In the genomic region with DNA sequence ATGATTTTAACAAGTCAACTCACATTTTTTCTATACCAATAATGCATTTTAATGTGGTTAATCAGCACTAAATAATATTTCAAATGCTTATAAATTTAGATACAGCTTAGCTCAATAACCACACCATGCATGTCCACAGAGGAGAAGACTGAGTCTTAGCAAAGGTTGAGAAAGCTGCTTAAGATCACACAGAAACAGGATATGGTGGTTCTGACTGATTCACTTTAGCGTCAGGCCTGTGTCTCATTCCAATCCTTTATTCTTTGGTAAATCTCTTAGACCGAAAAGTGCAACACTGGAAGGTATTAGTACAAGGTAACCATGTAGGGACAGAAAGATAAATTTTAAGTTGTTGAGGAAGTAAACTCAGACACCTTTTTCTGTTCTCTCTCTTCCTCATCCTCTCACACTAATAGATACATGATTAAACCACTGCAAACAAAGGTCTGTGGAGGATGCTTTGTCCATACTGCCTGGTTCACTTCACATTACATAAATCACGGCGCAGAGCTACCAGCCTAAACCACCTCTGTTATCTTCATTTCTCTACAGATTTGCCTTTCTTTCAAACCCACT, we compare ENCODE assay signal across 18 cellular contexts.
DNase-seq lines count a peak whose midpoint lies in the region; ATAC-seq, FAIRE-seq and TF ChIP-seq lines count a peak whose summit lies in the region.
"Had no signal": no experiment of that assay in that cellular context is flagged by ENCODE, and none has a peak within 500 bp of the region (broad histone marks: within the 10 kb centered on the region; RNA-seq: fewer than 3 reads in every experiment).

No MANE protein-coding gene starts in this region.

- H3K9ac ChIP-seq in GM12878 (ENCODE audit: control insufficient read depth, insufficient read depth, low read length) = no peak overlapping the region

- no peaks in the 10 kb centered on the region for H3K9me3 ChIP-seq in GM12878 (replicated peaks; ENCODE audit: control insufficient read depth, insufficient read depth, low read length)
- H3K9me3 ChIP-seq: upper lobe of left lung had no signal

- no TSS peak for BruUV-seq in GM12878 (replicated peaks; lab: Mats Ljungman, UMichigan)

- peak; percentile 51 for ATAC-seq in GM18508 (IDR thresholded peaks at IDR 0.05; ENCODE audit: insufficient read depth, unreplicated experiment)
- peak; percentile 67 for ATAC-seq in GM21423 (IDR thresholded peaks at IDR 0.05; ENCODE audit: unreplicated experiment)
- peak; percentile 57 for ATAC-seq in HG03064 (IDR thresholded peaks at IDR 0.05; ENCODE audit: low read depth, unreplicated experiment)
- ATAC-seq in GM12878 = peak; percentile 69
- ATAC-seq: T-cell had no signal

- in situ Hi-C loops in GM12878 (cut with MboI) = no loop called here

- WGBS in GM12878 (ENCODE audit: insufficient coverage, insufficient replicate concordance, low lambda C conversion rate, missing lambda C conversion rate) = 3% methylated on average over 4 of the region's 4 CpGs

- TF ChIP-seq EP300 in GM12878 (IDR thresholded peaks at IDR 0.05; ENCODE audit: borderline replicate concordance in 1 of 2, control insufficient read depth in 1 of 2, low read depth in 2 of 2, low read length in 2 of 2) = no peak

- no peak overlapping the region for H2AFZ ChIP-seq in GM12878 (ENCODE audit: control insufficient read depth, low read depth, low read length)

- SMC1A ChIA-PET in GM12878 (lab: Charles Lee; ENCODE audit: uncharacterized antibody, unreplicated experiment) = interaction anchor here (1.0 to 2.6 kb wide), 6 partner anchors 10 to 538 kb away, joined by 3 to 9 read pairs (median 4); no protein-coding TSS in a partner anchor

- H3K4me3 ChIP-seq in GM12878 = no peak overlapping the region
- H3K4me3 ChIP-seq: upper lobe of left lung had no signal

- H4K20me1 ChIP-seq in GM12878 (ENCODE audit: control insufficient read depth, insufficient read depth) = no peaks in the 10 kb centered on the region

- no peak for TF ChIP-seq RAD21 in GM12878 (IDR thresholded peaks at IDR 0.05; ENCODE audit: insufficient read depth, low read depth, low read length)

- intact Hi-C loops in GM12878 (cut with micrococcal nuclease; ENCODE audit: unreplicated experiment) = no loop called here

- RAD21 ChIA-PET in GM12878 (lab: Charles Lee; ENCODE audit: unreplicated experiment) = interaction anchor here (0.8 kb wide), 1 partner anchor 149 kb away, joined by 4 read pairs; no protein-coding TSS in a partner anchor

- TF ChIP-seq POLR2A in GM12878 (IDR thresholded peaks at IDR 0.05; ENCODE audit: low read depth, low read length) = no peak

- FAIRE-seq in GM12878 (lab: Jason Lieb, UNC) = no peak
- FAIRE-seq: RCC 7860 had no signal

- DNase-seq in GM12878 (ENCODE audit: low read depth, low spot score) (no peak), UCSD-AML1 (lab: John Stamatoyannopoulos, UW; ENCODE audit: unreplicated experiment) (no peak), DMS79 (lab: John Stamatoyannopoulos, UW) (no peak), AG08396 (ENCODE audit: low spot score) (no peak)
- DNase-seq: activated T-cell treated with anti-CD3 and anti-CD28 coated beads, Interleukin-2, amount 50 U/mL, for 24 hours; anterior cingulate cortex; C1 segment of cervical spinal cord; NCI-H1694; NCI-H524 treated with DMSO at 0.1 percent for 48 hours; stimulated activated CD4-positive, alpha-beta T cell treated with anti-CD3 and anti-CD28 coated beads, Interleukin-1b, Interleukin-23, amount 100 ng/mL, for 48 hours; stimulated activated CD8-positive, alpha-beta memory T cell treated with anti-CD3 and anti-CD28 coated beads, Interleukin-4, amount 100 ng/mL, for 48 hours; T-cell; upper lobe of left lung had no signal

- TF ChIP-seq CTCF in GM12878 (IDR thresholded peaks at IDR 0.05 in 2 of 3, conservative IDR thresholded peaks at IDR 0.05 in 1 of 3; ENCODE audit: control insufficient read depth in 2 of 3, extremely low read depth in 1 of 3, insufficient read depth in 1 of 3, low read depth in 3 of 3, low read length in 3 of 3) = no peak

- no peaks in the 10 kb centered on the region for H3K36me3 ChIP-seq in GM12878 (ENCODE audit: control insufficient read depth in 2 of 2, insufficient read depth in 2 of 2, low read length in 1 of 2)

- H3K4me2 ChIP-seq in GM12878 (ENCODE audit: control insufficient read depth, insufficient read depth) = no peak overlapping the region

- no peaks in the 10 kb centered on the region for H3K79me2 ChIP-seq in GM12878 (ENCODE audit: control insufficient read depth, insufficient read depth, low read length)

- POLR2A ChIA-PET in GM12878 (lab: Charles Lee) = no interaction called here

- no peaks in the 10 kb centered on the region for H3K27me3 ChIP-seq in GM12878 (replicated peaks in 1 of 2; ENCODE audit: control insufficient read depth in 2 of 2, insufficient read depth in 2 of 2, low read length in 1 of 2)
- H3K27me3 ChIP-seq: upper lobe of left lung had no signal

- no peaks in the 10 kb centered on the region for H3K4me1 ChIP-seq in GM12878 (ENCODE audit: control insufficient read depth, insufficient read depth, low read length)
- H3K4me1 ChIP-seq: upper lobe of left lung had no signal

- H3K27ac ChIP-seq in GM12878 (ENCODE audit: control insufficient read depth, insufficient read depth) = no peak overlapping the region
- H3K27ac ChIP-seq: HL-60, upper lobe of left lung had no signal

- CTCF ChIA-PET in GM12878 (lab: Yijun Ruan, JAX) = interaction anchor here (1.0 kb wide), 1 partner anchor 643 kb away, joined by 3 read pairs; no protein-coding TSS in a partner anchor

TF ChIP-seq in GM12878, 131 proteins besides CTCF, POLR2A, EP300 and RAD21:
- TF ChIP-seq NBN (IDR thresholded peaks at IDR 0.05) (no peak), RUNX3 (IDR thresholded peaks at IDR 0.05; ENCODE audit: low read length) (peak; percentile 22; the same call in 1 of the 2 replicates)
